In the genomic region with DNA sequence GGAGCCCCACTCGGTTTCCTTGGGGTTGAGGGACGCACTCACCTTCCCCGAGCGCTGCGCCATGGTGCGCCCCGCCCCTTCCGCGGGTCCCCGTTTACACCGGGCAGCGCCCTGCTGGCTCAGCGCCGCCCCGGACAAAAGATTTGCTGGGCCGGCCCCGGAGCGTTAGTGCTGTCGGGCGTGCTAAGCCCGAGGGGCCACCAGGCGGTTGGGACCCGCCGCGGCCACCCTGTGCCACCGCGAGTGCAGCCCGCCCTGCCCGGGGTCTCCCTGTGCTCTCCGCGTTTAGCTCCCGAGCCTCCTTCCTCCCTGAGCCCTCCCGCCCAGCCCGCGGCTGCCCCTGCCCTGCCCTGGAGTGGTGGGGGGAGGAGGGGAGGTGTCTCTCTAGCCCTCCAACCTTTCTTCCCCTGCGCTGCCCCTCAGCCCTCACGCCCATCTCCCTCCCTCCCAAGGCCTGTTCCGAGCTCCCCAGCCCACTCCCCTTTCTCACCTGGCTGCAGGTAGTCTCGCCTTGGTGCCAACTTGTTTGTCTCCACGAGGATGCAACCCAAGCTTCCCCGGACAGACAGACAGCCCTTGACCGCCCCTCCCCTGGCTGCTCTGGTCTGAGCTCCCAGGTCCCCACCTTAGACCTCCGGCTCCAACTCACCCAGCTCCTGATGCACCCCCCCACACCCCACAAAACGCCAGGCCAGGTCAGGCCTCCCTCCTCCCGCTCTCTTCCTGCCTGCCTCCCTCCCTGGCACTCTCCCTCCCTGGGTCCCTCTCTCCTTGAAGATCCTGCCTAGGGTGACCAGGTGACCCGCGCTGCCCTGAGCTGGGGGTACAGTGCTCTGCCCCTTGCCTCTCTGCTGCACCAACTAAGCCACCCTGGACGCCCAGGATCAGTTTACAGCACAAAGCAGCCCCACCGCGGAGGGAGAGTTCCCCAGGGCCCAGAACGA, we compare ENCODE assay signal across 1 cellular context.
A peak's percentile ranks its signal among the peaks of the same experiment; 100 is the strongest.
TF ChIP-seq lines count a peak whose summit lies in the region.

A gene with protein sequence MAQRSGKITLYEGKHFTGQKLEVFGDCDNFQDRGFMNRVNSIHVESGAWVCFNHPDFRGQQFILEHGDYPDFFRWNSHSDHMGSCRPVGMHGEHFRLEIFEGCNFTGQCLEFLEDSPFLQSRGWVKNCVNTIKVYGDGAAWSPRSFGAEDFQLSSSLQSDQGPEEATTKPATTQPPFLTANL (minus strand): TSS at position 287 of the 944 bp plus-strand sequence. CDS start 224 bp downstream, at position 63.

TF ChIP-seq in H1, 55 proteins besides CTCF, POLR2A, EP300 and RAD21 (continues in another document):
- no peak for TF ChIP-seq CHD1 (IDR thresholded peaks at IDR 0.05; ENCODE audit: low read depth, low read length)
- TF ChIP-seq POU5F1 (IDR thresholded peaks at IDR 0.05; ENCODE audit: low read depth, low read length): no peak
- no peak for TF ChIP-seq FOSL1 (IDR thresholded peaks at IDR 0.05; ENCODE audit: insufficient read depth, low read depth, low read length)
- TF ChIP-seq NANOG (IDR thresholded peaks at IDR 0.05; ENCODE audit: insufficient read depth, low read depth, low read length, poor library complexity, severe bottlenecking): no peak
- no peak for TF ChIP-seq MAFK (IDR thresholded peaks at IDR 0.05; ENCODE audit: low read depth, low read length)
- no peak for TF ChIP-seq CREB1 (IDR thresholded peaks at IDR 0.05)
- no peak for TF ChIP-seq TEAD4 (IDR thresholded peaks at IDR 0.05; ENCODE audit: low read depth, low read length)
- TF ChIP-seq SRF (IDR thresholded peaks at IDR 0.05; ENCODE audit: low read depth, low read length): no peak
- TF ChIP-seq HDAC2 (IDR thresholded peaks at IDR 0.05; ENCODE audit: borderline replicate concordance in 1 of 2, low read depth in 2 of 2, low read length in 2 of 2): no peak
- peak; percentile 54; the same call in 1 of the 2 replicates for TF ChIP-seq EGR1 (IDR thresholded peaks at IDR 0.05; ENCODE audit: borderline replicate concordance, low read depth, low read length)
- peak in 1 of 2 experiments; percentile 70; a peak in 1 of 4 replicates for TF ChIP-seq SIN3A (conservative IDR thresholded peaks at IDR 0.05 in 1 of 2, IDR thresholded peaks at IDR 0.05 in 1 of 2; ENCODE audit: low read depth in 1 of 2, low read length in 2 of 2)
- no peak for TF ChIP-seq JUN (IDR thresholded peaks at IDR 0.05; ENCODE audit: low read depth, low read length)
- no peak for TF ChIP-seq RXRA (IDR thresholded peaks at IDR 0.05; ENCODE audit: insufficient read depth, low read depth, low read length)
- no peak for TF ChIP-seq JUND (IDR thresholded peaks at IDR 0.05; ENCODE audit: low read length)
- peak; percentile 54; the same call in 1 of the 2 replicates for TF ChIP-seq SUZ12 (IDR thresholded peaks at IDR 0.05; ENCODE audit: low read length)
- no peak for TF ChIP-seq RNF2 (IDR thresholded peaks at IDR 0.05; ENCODE audit: borderline replicate concordance, low read depth, low read length, missing control alignments, poor library complexity, severe bottlenecking)
- TF ChIP-seq, protein P1, sequence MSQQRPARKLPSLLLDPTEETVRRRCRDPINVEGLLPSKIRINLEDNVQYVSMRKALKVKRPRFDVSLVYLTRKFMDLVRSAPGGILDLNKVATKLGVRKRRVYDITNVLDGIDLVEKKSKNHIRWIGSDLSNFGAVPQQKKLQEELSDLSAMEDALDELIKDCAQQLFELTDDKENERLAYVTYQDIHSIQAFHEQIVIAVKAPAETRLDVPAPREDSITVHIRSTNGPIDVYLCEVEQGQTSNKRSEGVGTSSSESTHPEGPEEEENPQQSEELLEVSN (IDR thresholded peaks at IDR 0.05): peak; percentile 45; the same call in 1 of the 2 replicates
- TF ChIP-seq GTF2F1 (IDR thresholded peaks at IDR 0.05; ENCODE audit: borderline replicate concordance, low read depth, low read length): no peak
- no peak for TF ChIP-seq SP1 (IDR thresholded peaks at IDR 0.05; ENCODE audit: low read depth, low read length)
- no peak for TF ChIP-seq ZNF274 (IDR thresholded peaks at IDR 0.05; ENCODE audit: borderline replicate concordance, extremely low read depth, low read length)
- TF ChIP-seq EZH2 (IDR thresholded peaks at IDR 0.05; ENCODE audit: low read depth, low read length, severe bottlenecking): peak; percentile 41
- no peak for TF ChIP-seq TBP (IDR thresholded peaks at IDR 0.05; ENCODE audit: low read depth, low read length)
- TF ChIP-seq SAP30 (IDR thresholded peaks at IDR 0.05; ENCODE audit: insufficient read depth, insufficient replicate concordance, low read length): no peak
- no peak for TF ChIP-seq NRF1 (IDR thresholded peaks at IDR 0.05; ENCODE audit: low read depth, low read length)
- no peak for TF ChIP-seq POLR2AphosphoS5 (IDR thresholded peaks at IDR 0.05; ENCODE audit: low read depth, low read length)
- TF ChIP-seq KDM4A (IDR thresholded peaks at IDR 0.05; ENCODE audit: low read depth, low read length, severe bottlenecking): peak; percentile 78
- TF ChIP-seq, protein P2, sequence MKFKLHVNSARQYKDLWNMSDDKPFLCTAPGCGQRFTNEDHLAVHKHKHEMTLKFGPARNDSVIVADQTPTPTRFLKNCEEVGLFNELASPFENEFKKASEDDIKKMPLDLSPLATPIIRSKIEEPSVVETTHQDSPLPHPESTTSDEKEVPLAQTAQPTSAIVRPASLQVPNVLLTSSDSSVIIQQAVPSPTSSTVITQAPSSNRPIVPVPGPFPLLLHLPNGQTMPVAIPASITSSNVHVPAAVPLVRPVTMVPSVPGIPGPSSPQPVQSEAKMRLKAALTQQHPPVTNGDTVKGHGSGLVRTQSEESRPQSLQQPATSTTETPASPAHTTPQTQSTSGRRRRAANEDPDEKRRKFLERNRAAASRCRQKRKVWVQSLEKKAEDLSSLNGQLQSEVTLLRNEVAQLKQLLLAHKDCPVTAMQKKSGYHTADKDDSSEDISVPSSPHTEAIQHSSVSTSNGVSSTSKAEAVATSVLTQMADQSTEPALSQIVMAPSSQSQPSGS (IDR thresholded peaks at IDR 0.05; ENCODE audit: low read length): no peak
- peak; percentile 88 for TF ChIP-seq ASH2L (IDR thresholded peaks at IDR 0.05; ENCODE audit: low read length)
- TF ChIP-seq SP4 (IDR thresholded peaks at IDR 0.05; ENCODE audit: low read length): no peak
- peak; percentile 93 for TF ChIP-seq CTBP2 (IDR thresholded peaks at IDR 0.05; ENCODE audit: borderline replicate concordance, insufficient read depth, insufficient read length, low read length)
- TF ChIP-seq BACH1 (IDR thresholded peaks at IDR 0.05; ENCODE audit: low read length): no peak
- TF ChIP-seq, protein P3, sequence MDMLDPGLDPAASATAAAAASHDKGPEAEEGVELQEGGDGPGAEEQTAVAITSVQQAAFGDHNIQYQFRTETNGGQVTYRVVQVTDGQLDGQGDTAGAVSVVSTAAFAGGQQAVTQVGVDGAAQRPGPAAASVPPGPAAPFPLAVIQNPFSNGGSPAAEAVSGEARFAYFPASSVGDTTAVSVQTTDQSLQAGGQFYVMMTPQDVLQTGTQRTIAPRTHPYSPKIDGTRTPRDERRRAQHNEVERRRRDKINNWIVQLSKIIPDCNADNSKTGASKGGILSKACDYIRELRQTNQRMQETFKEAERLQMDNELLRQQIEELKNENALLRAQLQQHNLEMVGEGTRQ (IDR thresholded peaks at IDR 0.05; ENCODE audit: low read length): no peak
- TF ChIP-seq SIX5 (IDR thresholded peaks at IDR 0.05; ENCODE audit: low read depth, low read length): no peak
- TF ChIP-seq, protein P4, sequence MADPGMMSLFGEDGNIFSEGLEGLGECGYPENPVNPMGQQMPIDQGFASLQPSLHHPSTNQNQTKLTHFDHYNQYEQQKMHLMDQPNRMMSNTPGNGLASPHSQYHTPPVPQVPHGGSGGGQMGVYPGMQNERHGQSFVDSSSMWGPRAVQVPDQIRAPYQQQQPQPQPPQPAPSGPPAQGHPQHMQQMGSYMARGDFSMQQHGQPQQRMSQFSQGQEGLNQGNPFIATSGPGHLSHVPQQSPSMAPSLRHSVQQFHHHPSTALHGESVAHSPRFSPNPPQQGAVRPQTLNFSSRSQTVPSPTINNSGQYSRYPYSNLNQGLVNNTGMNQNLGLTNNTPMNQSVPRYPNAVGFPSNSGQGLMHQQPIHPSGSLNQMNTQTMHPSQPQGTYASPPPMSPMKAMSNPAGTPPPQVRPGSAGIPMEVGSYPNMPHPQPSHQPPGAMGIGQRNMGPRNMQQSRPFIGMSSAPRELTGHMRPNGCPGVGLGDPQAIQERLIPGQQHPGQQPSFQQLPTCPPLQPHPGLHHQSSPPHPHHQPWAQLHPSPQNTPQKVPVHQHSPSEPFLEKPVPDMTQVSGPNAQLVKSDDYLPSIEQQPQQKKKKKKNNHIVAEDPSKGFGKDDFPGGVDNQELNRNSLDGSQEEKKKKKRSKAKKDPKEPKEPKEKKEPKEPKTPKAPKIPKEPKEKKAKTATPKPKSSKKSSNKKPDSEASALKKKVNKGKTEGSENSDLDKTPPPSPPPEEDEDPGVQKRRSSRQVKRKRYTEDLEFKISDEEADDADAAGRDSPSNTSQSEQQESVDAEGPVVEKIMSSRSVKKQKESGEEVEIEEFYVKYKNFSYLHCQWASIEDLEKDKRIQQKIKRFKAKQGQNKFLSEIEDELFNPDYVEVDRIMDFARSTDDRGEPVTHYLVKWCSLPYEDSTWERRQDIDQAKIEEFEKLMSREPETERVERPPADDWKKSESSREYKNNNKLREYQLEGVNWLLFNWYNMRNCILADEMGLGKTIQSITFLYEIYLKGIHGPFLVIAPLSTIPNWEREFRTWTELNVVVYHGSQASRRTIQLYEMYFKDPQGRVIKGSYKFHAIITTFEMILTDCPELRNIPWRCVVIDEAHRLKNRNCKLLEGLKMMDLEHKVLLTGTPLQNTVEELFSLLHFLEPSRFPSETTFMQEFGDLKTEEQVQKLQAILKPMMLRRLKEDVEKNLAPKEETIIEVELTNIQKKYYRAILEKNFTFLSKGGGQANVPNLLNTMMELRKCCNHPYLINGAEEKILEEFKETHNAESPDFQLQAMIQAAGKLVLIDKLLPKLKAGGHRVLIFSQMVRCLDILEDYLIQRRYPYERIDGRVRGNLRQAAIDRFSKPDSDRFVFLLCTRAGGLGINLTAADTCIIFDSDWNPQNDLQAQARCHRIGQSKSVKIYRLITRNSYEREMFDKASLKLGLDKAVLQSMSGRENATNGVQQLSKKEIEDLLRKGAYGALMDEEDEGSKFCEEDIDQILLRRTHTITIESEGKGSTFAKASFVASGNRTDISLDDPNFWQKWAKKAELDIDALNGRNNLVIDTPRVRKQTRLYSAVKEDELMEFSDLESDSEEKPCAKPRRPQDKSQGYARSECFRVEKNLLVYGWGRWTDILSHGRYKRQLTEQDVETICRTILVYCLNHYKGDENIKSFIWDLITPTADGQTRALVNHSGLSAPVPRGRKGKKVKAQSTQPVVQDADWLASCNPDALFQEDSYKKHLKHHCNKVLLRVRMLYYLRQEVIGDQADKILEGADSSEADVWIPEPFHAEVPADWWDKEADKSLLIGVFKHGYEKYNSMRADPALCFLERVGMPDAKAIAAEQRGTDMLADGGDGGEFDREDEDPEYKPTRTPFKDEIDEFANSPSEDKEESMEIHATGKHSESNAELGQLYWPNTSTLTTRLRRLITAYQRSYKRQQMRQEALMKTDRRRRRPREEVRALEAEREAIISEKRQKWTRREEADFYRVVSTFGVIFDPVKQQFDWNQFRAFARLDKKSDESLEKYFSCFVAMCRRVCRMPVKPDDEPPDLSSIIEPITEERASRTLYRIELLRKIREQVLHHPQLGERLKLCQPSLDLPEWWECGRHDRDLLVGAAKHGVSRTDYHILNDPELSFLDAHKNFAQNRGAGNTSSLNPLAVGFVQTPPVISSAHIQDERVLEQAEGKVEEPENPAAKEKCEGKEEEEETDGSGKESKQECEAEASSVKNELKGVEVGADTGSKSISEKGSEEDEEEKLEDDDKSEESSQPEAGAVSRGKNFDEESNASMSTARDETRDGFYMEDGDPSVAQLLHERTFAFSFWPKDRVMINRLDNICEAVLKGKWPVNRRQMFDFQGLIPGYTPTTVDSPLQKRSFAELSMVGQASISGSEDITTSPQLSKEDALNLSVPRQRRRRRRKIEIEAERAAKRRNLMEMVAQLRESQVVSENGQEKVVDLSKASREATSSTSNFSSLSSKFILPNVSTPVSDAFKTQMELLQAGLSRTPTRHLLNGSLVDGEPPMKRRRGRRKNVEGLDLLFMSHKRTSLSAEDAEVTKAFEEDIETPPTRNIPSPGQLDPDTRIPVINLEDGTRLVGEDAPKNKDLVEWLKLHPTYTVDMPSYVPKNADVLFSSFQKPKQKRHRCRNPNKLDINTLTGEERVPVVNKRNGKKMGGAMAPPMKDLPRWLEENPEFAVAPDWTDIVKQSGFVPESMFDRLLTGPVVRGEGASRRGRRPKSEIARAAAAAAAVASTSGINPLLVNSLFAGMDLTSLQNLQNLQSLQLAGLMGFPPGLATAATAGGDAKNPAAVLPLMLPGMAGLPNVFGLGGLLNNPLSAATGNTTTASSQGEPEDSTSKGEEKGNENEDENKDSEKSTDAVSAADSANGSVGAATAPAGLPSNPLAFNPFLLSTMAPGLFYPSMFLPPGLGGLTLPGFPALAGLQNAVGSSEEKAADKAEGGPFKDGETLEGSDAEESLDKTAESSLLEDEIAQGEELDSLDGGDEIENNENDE (IDR thresholded peaks at IDR 0.05; ENCODE audit: insufficient replicate concordance, low read length): no peak
- TF ChIP-seq, protein P5, sequence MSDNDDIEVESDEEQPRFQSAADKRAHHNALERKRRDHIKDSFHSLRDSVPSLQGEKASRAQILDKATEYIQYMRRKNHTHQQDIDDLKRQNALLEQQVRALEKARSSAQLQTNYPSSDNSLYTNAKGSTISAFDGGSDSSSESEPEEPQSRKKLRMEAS (IDR thresholded peaks at IDR 0.05): peak; percentile 53
- TF ChIP-seq CEBPB (IDR thresholded peaks at IDR 0.05; ENCODE audit: low read depth, low read length): no peak
- peak; percentile 28; the same call in 1 of the 2 replicates for TF ChIP-seq KDM1A (IDR thresholded peaks at IDR 0.05; ENCODE audit: borderline replicate concordance, low read length)
- no peak for TF ChIP-seq CHD2 (IDR thresholded peaks at IDR 0.05; ENCODE audit: low read length)
- TF ChIP-seq RBBP5 (IDR thresholded peaks at IDR 0.05; ENCODE audit: borderline replicate concordance, low read depth, low read length): peak; percentile 85; the same call in 1 of the 2 replicates
- TF ChIP-seq HDAC6 (IDR thresholded peaks at IDR 0.05; ENCODE audit: low read depth, low read length): no peak
- no peak for TF ChIP-seq CBX8 (IDR thresholded peaks at IDR 0.05; ENCODE audit: borderline replicate concordance, low read depth, low read length)
- no peak for TF ChIP-seq BRCA1 (IDR thresholded peaks at IDR 0.05; ENCODE audit: low read depth, low read length)
- no peak for TF ChIP-seq TCF12 (IDR thresholded peaks at IDR 0.05; ENCODE audit: low read depth, low read length)
- no peak for TF ChIP-seq KDM5A (IDR thresholded peaks at IDR 0.05; ENCODE audit: low read length)
- TF ChIP-seq TAF1 (IDR thresholded peaks at IDR 0.05; ENCODE audit: low read depth, low read length): peak; percentile 42; the same call in 1 of the 2 replicates
- peak; percentile 81; the same call in 1 of the 2 replicates for TF ChIP-seq GABPA (IDR thresholded peaks at IDR 0.05; ENCODE audit: borderline replicate concordance, insufficient read depth, low read length)
- no peak for TF ChIP-seq BCL11A (IDR thresholded peaks at IDR 0.05; ENCODE audit: low read depth in 2 of 2, low read length in 2 of 2)
- TF ChIP-seq PHF8 (conservative IDR thresholded peaks at IDR 0.05; ENCODE audit: low read depth, low read length): 0 out of 2 replicates have a peak, but pooled peaks have one; percentile 37
- no peak for TF ChIP-seq CBX5 (IDR thresholded peaks at IDR 0.05; ENCODE audit: low read depth, low read length)
- no peak for TF ChIP-seq SIRT6 (IDR thresholded peaks at IDR 0.05; ENCODE audit: low read length)
- no peak for TF ChIP-seq SP2 (IDR thresholded peaks at IDR 0.05; ENCODE audit: low read length)
- no peak for TF ChIP-seq RFX5 (IDR thresholded peaks at IDR 0.05; ENCODE audit: borderline replicate concordance, low read depth, low read length)
- TF ChIP-seq YY1 (IDR thresholded peaks at IDR 0.05; ENCODE audit: low read depth, low read length): no peak
- no peak for TF ChIP-seq TAF7 (optimal IDR thresholded peaks at IDR 0.05; ENCODE audit: borderline replicate concordance, low read depth, low read length)
